In genomic region chr7:133372337-133372736, GRCh38 we compare ENCODE assay signal across 17 cellular contexts.
"Had no signal": no experiment of that assay in that cellular context is flagged by ENCODE, and none has a peak within 500 bp of the region (broad histone marks: within the 10 kb centered on the region; RNA-seq: fewer than 3 reads in every experiment).

No MANE protein-coding gene starts in this region.

- H3K4me3 ChIP-seq: esophagus muscularis mucosa, gastroesophageal sphincter, spleen, tibial artery, upper lobe of right lung, vagina had no signal

- DNase-seq: effector memory CD8-positive, alpha-beta T cell; glutamatergic neuron; immature natural killer cell; naive thymus-derived CD4-positive, alpha-beta T cell; nephron progenitor cell; spleen; stimulated activated CD4-positive, alpha-beta T cell treated with anti-CD3 and anti-CD28 coated beads, Interleukin-15, amount 100 ng/mL, for 24 hours; stimulated activated CD4-positive, alpha-beta T cell treated with anti-CD3 and anti-CD28 coated beads, Interleukin-1b, Interleukin-23, amount 100 ng/mL, for 48 hours; stimulated activated CD4-positive, alpha-beta T cell treated with anti-CD3 and anti-CD28 coated beads, Interleukin-4, amount 100 ng/mL, for 24 hours; tibial artery; upper lobe of right lung had no signal

- H3K4me1 ChIP-seq: tibial artery, upper lobe of right lung, vagina had no signal

- H3K27me3 ChIP-seq: esophagus muscularis mucosa, gastroesophageal sphincter, spleen, tibial artery, upper lobe of right lung, vagina had no signal

- ATAC-seq: effector memory CD8-positive, alpha-beta T cell; gastroesophageal sphincter; naive thymus-derived CD4-positive, alpha-beta T cell; sciatic nerve; stimulated activated memory B cell treated with anti-CD40 and anti-IgM and Interleukin-4, amounts not matched to agents 10 μg/mL and 1 μg/mL and 100 μg/mL, for 72 hours; upper lobe of right lung had no signal

- H3K9me3 ChIP-seq: esophagus muscularis mucosa, gastroesophageal sphincter, spleen, tibial artery, upper lobe of right lung, vagina had no signal

- H3K27ac ChIP-seq: epithelial cell of prostate, esophagus muscularis mucosa, gastroesophageal sphincter, spleen, tibial artery, upper lobe of right lung, vagina had no signal
